In the genomic region with DNA sequence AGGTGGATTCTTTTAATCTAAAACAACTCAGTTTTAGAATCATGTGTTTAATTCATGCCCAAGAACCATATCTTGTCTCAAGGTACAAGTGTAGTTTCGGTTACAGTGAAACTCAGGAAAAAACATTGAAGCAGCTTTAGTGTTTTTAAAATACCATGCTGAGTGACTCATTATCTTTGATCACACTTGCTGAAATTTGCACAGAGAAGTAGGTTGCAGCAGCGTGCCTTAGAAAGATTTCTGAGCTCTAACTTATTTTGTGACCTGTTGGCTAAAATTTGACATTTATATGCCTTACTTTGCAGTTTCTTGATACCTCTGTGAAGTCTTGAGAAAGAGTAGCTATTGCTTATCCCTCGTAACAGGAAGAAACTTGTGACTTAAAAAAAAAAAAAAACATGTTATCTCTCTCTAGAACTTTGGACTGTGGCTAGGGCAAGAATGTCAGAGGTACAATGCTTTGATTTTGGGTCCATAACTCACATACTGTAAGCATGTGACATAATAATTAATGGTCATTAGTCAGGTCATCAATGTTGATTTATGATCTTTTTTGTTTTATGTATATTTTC, we compare ENCODE assay signal across 15 cellular contexts. TPM values are rescaled to one million over a fixed set of nuclear protein-coding genes. Genes with fewer than 3 reads are reported as not detected.
DNase-seq lines count a peak whose midpoint lies in the region; ATAC-seq and TF ChIP-seq lines count a peak whose summit lies in the region.
"Had no signal": no experiment of that assay in that cellular context is flagged by ENCODE, and none has a peak within 500 bp of the region (broad histone marks: within the 10 kb centered on the region; RNA-seq: fewer than 3 reads in every experiment).

No MANE protein-coding gene starts in this region.

- H3K4me1 Mint-ChIP-seq in naive thymus-derived CD8-positive, alpha-beta T cell = peaks cover 7 to 57% (median 17%) of the 10 kb centered on the region in 4 donors

- POLR2A ChIA-PET in naive thymus-derived CD8-positive, alpha-beta T cell (lab: Charles Lee) = no interaction called here

- no peak for TF ChIP-seq CTCF in choroid plexus epithelial cell (conservative IDR thresholded peaks at IDR 0.05; ENCODE audit: low read depth, low read length)

- ATAC-seq in SK-N-SH treated with all-trans-retinoic acid at 6 μM for 48 hours = peak; percentile 21; the same call in 1 of the 3 replicates
- ATAC-seq in naive thymus-derived CD8-positive, alpha-beta T cell = peak; percentile 39 to 50
- no peak for ATAC-seq in HG03108 (IDR thresholded peaks at IDR 0.05; ENCODE audit: unreplicated experiment)
- no peak for ATAC-seq in sciatic nerve
- ATAC-seq: GM12878, GM23338 had no signal

- H3K4me3 Mint-ChIP-seq in naive thymus-derived CD8-positive, alpha-beta T cell = peak overlapping the region in 9 of 10 donors; percentile 5 to 72 (median 35)
- H3K4me3 Mint-ChIP-seq: GM23338 had no signal

- peaks cover 0 to 11% (median 0%) of the 10 kb centered on the region in 5 donors for H3K27me3 Mint-ChIP-seq in naive thymus-derived CD8-positive, alpha-beta T cell

- peak overlapping the region in 9 of 10 donors; percentile 5 to 89 (median 80) for H3K27ac Mint-ChIP-seq in naive thymus-derived CD8-positive, alpha-beta T cell
- H3K27ac Mint-ChIP-seq: GM23338 had no signal

- H3K4me3 ChIP-seq in choroid plexus epithelial cell (ENCODE audit: low read depth, low read length) = no peak overlapping the region
- H3K4me3 ChIP-seq: GM12878, GM23338 had no signal

- DNase-seq in GM03348 (ENCODE audit: low spot score) (peak; percentile 33), choroid plexus epithelial cell (ENCODE audit: low read depth) (peak; percentile 62), cerebellum (ENCODE audit: low spot score) (no peak), sciatic nerve (ENCODE audit: low spot score) (no peak)
- peak in 1 of 10 donors; percentile 6 for DNase-seq in naive thymus-derived CD8-positive, alpha-beta T cell
- DNase-seq: activated CD8-positive, alpha-beta memory T cell treated with anti-CD3 and anti-CD28 coated beads, Interleukin-2, amount 50 U/mL, for 4 hours; caudate nucleus; DMS 273 treated with DMSO at 0.1 percent for 48 hours; mesendoderm; NCI-H2029 treated with DMSO at 0.1 percent for 48 hours; stimulated activated CD4-positive, alpha-beta T cell treated with anti-CD3 and anti-CD28 coated beads, Interleukin-2, amount 100 ng/mL, for 48 hours had no signal

- no peaks in the 10 kb centered on the region for H3K36me3 Mint-ChIP-seq in naive thymus-derived CD8-positive, alpha-beta T cell

- no peaks in the 10 kb centered on the region for H3K9me3 Mint-ChIP-seq in naive thymus-derived CD8-positive, alpha-beta T cell
- H3K9me3 Mint-ChIP-seq: GM23338 had no signal

- intact Hi-C loops in sciatic nerve (cut with DNase I) = no loop called here

TF ChIP-seq in SK-N-SH treated with all-trans-retinoic acid at 6 μM for 48 hours, 23 proteins besides CTCF, POLR2A, EP300 and RAD21:
- TF ChIP-seq ZNF565 (CRISPR knock-in tag; conservative IDR thresholded peaks at IDR 0.05; ENCODE audit: low read depth) = no peak
- no peak for TF ChIP-seq ZFP30 (CRISPR knock-in tag; IDR thresholded peaks at IDR 0.05)
- no peak for TF ChIP-seq CSDC2 (CRISPR knock-in tag; IDR thresholded peaks at IDR 0.05)
- TF ChIP-seq, protein P1, sequence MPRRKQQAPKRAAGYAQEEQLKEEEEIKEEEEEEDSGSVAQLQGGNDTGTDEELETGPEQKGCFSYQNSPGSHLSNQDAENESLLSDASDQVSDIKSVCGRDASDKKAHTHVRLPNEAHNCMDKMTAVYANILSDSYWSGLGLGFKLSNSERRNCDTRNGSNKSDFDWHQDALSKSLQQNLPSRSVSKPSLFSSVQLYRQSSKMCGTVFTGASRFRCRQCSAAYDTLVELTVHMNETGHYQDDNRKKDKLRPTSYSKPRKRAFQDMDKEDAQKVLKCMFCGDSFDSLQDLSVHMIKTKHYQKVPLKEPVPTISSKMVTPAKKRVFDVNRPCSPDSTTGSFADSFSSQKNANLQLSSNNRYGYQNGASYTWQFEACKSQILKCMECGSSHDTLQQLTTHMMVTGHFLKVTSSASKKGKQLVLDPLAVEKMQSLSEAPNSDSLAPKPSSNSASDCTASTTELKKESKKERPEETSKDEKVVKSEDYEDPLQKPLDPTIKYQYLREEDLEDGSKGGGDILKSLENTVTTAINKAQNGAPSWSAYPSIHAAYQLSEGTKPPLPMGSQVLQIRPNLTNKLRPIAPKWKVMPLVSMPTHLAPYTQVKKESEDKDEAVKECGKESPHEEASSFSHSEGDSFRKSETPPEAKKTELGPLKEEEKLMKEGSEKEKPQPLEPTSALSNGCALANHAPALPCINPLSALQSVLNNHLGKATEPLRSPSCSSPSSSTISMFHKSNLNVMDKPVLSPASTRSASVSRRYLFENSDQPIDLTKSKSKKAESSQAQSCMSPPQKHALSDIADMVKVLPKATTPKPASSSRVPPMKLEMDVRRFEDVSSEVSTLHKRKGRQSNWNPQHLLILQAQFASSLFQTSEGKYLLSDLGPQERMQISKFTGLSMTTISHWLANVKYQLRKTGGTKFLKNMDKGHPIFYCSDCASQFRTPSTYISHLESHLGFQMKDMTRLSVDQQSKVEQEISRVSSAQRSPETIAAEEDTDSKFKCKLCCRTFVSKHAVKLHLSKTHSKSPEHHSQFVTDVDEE (CRISPR knock-in tag; IDR thresholded peaks at IDR 0.05) = no peak
- TF ChIP-seq, protein P2, sequence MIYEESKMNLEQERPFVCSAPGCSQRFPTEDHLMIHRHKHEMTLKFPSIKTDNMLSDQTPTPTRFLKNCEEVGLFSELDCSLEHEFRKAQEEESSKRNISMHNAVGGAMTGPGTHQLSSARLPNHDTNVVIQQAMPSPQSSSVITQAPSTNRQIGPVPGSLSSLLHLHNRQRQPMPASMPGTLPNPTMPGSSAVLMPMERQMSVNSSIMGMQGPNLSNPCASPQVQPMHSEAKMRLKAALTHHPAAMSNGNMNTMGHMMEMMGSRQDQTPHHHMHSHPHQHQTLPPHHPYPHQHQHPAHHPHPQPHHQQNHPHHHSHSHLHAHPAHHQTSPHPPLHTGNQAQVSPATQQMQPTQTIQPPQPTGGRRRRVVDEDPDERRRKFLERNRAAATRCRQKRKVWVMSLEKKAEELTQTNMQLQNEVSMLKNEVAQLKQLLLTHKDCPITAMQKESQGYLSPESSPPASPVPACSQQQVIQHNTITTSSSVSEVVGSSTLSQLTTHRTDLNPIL (CRISPR knock-in tag; IDR thresholded peaks at IDR 0.05; ENCODE audit: low read depth) = no peak
- TF ChIP-seq ZNF70 (CRISPR knock-in tag; IDR thresholded peaks at IDR 0.05) = no peak
- no peak for TF ChIP-seq GLIS3 (CRISPR knock-in tag; IDR thresholded peaks at IDR 0.05)
- TF ChIP-seq ESRRG (CRISPR knock-in tag; IDR thresholded peaks at IDR 0.05) = no peak
- TF ChIP-seq, protein P3, sequence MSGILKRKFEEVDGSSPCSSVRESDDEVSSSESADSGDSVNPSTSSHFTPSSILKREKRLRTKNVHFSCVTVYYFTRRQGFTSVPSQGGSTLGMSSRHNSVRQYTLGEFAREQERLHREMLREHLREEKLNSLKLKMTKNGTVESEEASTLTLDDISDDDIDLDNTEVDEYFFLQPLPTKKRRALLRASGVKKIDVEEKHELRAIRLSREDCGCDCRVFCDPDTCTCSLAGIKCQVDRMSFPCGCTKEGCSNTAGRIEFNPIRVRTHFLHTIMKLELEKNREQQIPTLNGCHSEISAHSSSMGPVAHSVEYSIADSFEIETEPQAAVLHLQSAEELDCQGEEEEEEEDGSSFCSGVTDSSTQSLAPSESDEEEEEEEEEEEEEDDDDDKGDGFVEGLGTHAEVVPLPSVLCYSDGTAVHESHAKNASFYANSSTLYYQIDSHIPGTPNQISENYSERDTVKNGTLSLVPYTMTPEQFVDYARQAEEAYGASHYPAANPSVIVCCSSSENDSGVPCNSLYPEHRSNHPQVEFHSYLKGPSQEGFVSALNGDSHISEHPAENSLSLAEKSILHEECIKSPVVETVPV (CRISPR knock-in tag; IDR thresholded peaks at IDR 0.05) = no peak
- TF ChIP-seq OSR1 (CRISPR knock-in tag; IDR thresholded peaks at IDR 0.05) = no peak
- no peak for TF ChIP-seq TCF4 (CRISPR knock-in tag; IDR thresholded peaks at IDR 0.05; ENCODE audit: borderline replicate concordance)
- TF ChIP-seq, protein P4, sequence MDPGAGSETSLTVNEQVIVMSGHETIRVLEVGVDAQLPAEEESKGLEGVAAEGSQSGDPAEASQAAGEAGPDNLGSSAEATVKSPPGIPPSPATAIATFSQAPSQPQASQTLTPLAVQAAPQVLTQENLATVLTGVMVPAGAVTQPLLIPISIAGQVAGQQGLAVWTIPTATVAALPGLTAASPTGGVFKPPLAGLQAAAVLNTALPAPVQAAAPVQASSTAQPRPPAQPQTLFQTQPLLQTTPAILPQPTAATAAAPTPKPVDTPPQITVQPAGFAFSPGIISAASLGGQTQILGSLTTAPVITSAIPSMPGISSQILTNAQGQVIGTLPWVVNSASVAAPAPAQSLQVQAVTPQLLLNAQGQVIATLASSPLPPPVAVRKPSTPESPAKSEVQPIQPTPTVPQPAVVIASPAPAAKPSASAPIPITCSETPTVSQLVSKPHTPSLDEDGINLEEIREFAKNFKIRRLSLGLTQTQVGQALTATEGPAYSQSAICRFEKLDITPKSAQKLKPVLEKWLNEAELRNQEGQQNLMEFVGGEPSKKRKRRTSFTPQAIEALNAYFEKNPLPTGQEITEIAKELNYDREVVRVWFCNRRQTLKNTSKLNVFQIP (CRISPR knock-in tag; IDR thresholded peaks at IDR 0.05; ENCODE audit: borderline replicate concordance, low read depth) = no peak
- no peak for TF ChIP-seq ARNTL (CRISPR knock-in tag; IDR thresholded peaks at IDR 0.05; ENCODE audit: borderline replicate concordance, low read depth)
- no peak for TF ChIP-seq RARB (CRISPR knock-in tag; IDR thresholded peaks at IDR 0.05)
- TF ChIP-seq ZC3H10 (CRISPR knock-in tag; IDR thresholded peaks at IDR 0.05) = no peak
- no peak for TF ChIP-seq SNAI2 (CRISPR knock-in tag; IDR thresholded peaks at IDR 0.05)

RNA-seq across cellular contexts. Expression of a gene that starts 34.5 kb away (rescaled TPM):
- 1 to 10 TPM; 3.1 to 4.7 TPM for total RNA-seq in naive thymus-derived CD8-positive, alpha-beta T cell
- polyA plus RNA-seq in naive thymus-derived CD8-positive, alpha-beta T cell = 10 to 100 TPM in 1 of 3 donors, 1 to 10 TPM in 2; 4.3 to 13.1 (median 6.4) TPM
- total RNA-seq in cerebellum (14.2 TPM), sciatic nerve (41.4 TPM)

Comparison
In these comparisons a context has a peak if more than half of its experiments do, and no peak if none do; other contexts are left out.
1. DNase-seq: peak in GM03348 (single experiment) and choroid plexus epithelial cell (single experiment); none in cerebellum (single experiment) and sciatic nerve (single experiment).
2. ATAC-seq: peak in SK-N-SH treated with all-trans-retinoic acid at 6 μM for 48 hours (single experiment) and naive thymus-derived CD8-positive, alpha-beta T cell (2 of 2); none in HG03108 (single experiment) and sciatic nerve (single experiment).